8 cellular contexts compared by ENCODE assay signal in the genomic region with DNA sequence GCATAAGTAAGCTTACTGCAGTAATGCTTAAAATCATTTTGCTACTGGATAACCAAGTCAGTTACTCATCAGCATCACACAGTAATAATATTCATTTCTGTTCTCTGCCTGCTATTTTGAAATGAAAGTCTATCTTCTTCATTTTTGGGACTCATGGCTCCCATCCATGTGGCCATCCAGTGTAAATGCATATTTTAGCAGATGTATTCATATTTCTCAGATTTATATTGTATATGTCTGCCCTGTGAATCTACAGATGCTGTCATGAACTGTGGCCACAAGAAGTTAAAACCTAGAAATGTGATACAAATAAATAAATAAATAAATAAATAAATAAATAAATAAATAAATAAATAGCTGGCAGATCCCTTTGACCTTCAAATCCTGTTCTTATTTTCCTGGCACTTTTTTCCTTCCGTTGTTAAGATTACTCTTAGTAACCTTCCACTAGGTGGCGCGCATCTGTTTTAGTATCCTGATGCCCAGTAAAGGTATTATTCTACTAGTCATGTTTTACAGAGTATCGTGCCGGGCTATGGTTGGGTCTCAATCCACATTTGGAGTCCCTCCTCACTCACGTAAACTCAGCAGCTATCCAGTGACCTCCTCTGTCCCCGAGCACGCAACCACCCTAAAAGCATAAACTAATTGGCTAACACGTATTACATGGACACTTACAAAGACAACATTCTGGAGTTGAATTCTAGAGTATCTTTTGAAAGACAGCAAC.
DNase-seq lines count a peak whose midpoint lies in the region; ATAC-seq and TF ChIP-seq lines count a peak whose summit lies in the region.

No MANE protein-coding gene starts in this region.

- no peaks in the 10 kb centered on the region for H3K36me3 Mint-ChIP-seq in progenitor cell of endocrine pancreas (ENCODE audit: insufficient read depth)

- in situ Hi-C loops in SK-MEL-5 (cut with HindIII; ENCODE audit: low pct_unique_long_range_greater_than_20kb, low sequenced_read_pairs), result no loop called here

- peak; percentile 51 for TF ChIP-seq CTCF in AG04449 (IDR thresholded peaks at IDR 0.05; ENCODE audit: insufficient read depth, low read length, missing control alignments)
- peak; percentile 62 for TF ChIP-seq CTCF in NB4 (IDR thresholded peaks at IDR 0.05; ENCODE audit: low read depth, low read length)
- peak; percentile 75 for TF ChIP-seq CTCF in progenitor cell of endocrine pancreas (IDR thresholded peaks at IDR 0.05; ENCODE audit: unreplicated experiment)

- TF ChIP-seq POLR2A in NB4 (IDR thresholded peaks at IDR 0.05; ENCODE audit: extremely low read depth, insufficient read length), result no peak

- peaks cover 6% of the 10 kb centered on the region for H3K27me3 Mint-ChIP-seq in progenitor cell of endocrine pancreas

- CTCF ChIA-PET in AG04449 (lab: Yijun Ruan, JAX), result interaction anchor here (0.5 to 11.6 kb wide), 40 partner anchors 9 to 410 kb away, joined by 3 to 208 read pairs (median 4); a partner anchor contains a TSS

- POLR2A ChIA-PET in AG04449 (lab: Yijun Ruan, JAX), result no interaction called here

- H3K4me1 Mint-ChIP-seq in progenitor cell of endocrine pancreas (ENCODE audit: low read depth), result no peaks in the 10 kb centered on the region

- H3K4me3 ChIP-seq in AG04449 (ENCODE audit: low read depth, low read length) (no peak overlapping the region), NB4 (ENCODE audit: low read depth, low read length) (no peak overlapping the region)

- no peaks in the 10 kb centered on the region for H3K9me3 Mint-ChIP-seq in progenitor cell of endocrine pancreas (ENCODE audit: low read depth)

- ATAC-seq in GM19043 (IDR thresholded peaks at IDR 0.05; ENCODE audit: low read depth, unreplicated experiment), result peak; percentile 53
- ATAC-seq in GM18520 (IDR thresholded peaks at IDR 0.05; ENCODE audit: unreplicated experiment), result no peak

- no peak overlapping the region for H3K27ac Mint-ChIP-seq in progenitor cell of endocrine pancreas

- DNase-seq in AG04449 (ENCODE audit: low read depth, low spot score), result peak; percentile 41
- peak; percentile 72 for DNase-seq in NB4 (ENCODE audit: low read depth)
- DNase-seq in SK-MEL-5 (ENCODE audit: low read depth, low spot score), result peak; percentile 94
- DNase-seq in activated effector memory CD4-positive, alpha-beta T cell treated with anti-CD3 and anti-CD28 coated beads, Interleukin-2, amount 50 U/mL, for 16 hours, result peak; percentile 86
- peak; percentile 11 for DNase-seq in germinal center (ENCODE audit: low spot score)
- DNase-seq in progenitor cell of endocrine pancreas (ENCODE audit: low spot score, unreplicated experiment), result peak; percentile 41

- no peak overlapping the region for H3K4me3 Mint-ChIP-seq in progenitor cell of endocrine pancreas (ENCODE audit: low read depth)

Comparison
In these comparisons a context has a peak if more than half of its experiments do, and no peak if none do; other contexts are left out.
1. DNase-seq: peak in every context shown above with its lines; median percentile 94 in SK-MEL-5; 86 in activated effector memory CD4-positive, alpha-beta T cell treated with anti-CD3 and anti-CD28 coated beads, Interleukin-2, amount 50 U/mL, for 16 hours; 72 in NB4; 41 in AG04449; 41 in progenitor cell of endocrine pancreas; 11 in germinal center.